Comparison of ENCODE assay signal across 7 cellular contexts in genomic region chr11:65706303-65706763, GRCh38. TPM values are rescaled to one million over a fixed set of nuclear protein-coding genes. Genes with fewer than 3 reads are reported as not detected.
DNase-seq lines count a peak whose midpoint lies in the region; ATAC-seq and TF ChIP-seq lines count a peak whose summit lies in the region.
"Not testable (repeated sequence)": the region's sequence is repeated elsewhere in the genome, so short reads cannot be mapped to it uniquely, and the experiment has no call there.

No MANE protein-coding gene starts in this region.

- H3K27ac Mint-ChIP-seq in T-helper 17 cell: not testable (repeated sequence)

- H3K4me3 ChIP-seq in esophagus squamous epithelium: peak overlapping the region in 1 of 4 donors; percentile 15
- not testable (repeated sequence) for H3K4me3 ChIP-seq in mesendoderm (ENCODE audit: low read length)

- H3K79me1 ChIP-seq in mesendoderm (ENCODE audit: low read length): not testable (repeated sequence)

- H2BK15ac ChIP-seq in mesendoderm (replicated peaks; ENCODE audit: low read depth): not testable (repeated sequence)

- not testable (repeated sequence) for H3K4me1 Mint-ChIP-seq in T-helper 17 cell

- DNase-seq in NCI-H2029 (lab: John Stamatoyannopoulos, UW) (peak; percentile 41), T-helper 17 cell (peak; percentile 40 to 63 (median 57)), mesendoderm (peak; percentile 69)
- peak; percentile 61 for DNase-seq in activated effector memory CD4-positive, alpha-beta T cell treated with Interleukin-2 at 50 U/mL for 16 hours
- DNase-seq in esophagus squamous epithelium (lab: John Stamatoyannopoulos, UW): not testable (repeated sequence)
- DNase-seq in stimulated activated CD4-positive, alpha-beta T cell treated with anti-CD3 and anti-CD28 coated beads, Interleukin-1b, Interleukin-23, amount 100 ng/mL, for 4 hours (ENCODE audit: low read depth in 2 of 2): peak; percentile 60 to 62

- not testable (repeated sequence) for H3K27me3 ChIP-seq in esophagus squamous epithelium; mesendoderm (ENCODE audit: insufficient read depth, low read length, poor library complexity)

- not testable (repeated sequence) for H3K36me3 ChIP-seq in esophagus squamous epithelium; mesendoderm (ENCODE audit: control insufficient read depth, insufficient read depth, low read length)

- intact Hi-C loops in esophagus squamous epithelium (cut with DNase I): not testable (repeated sequence)

- not testable (repeated sequence) for H3K4ac ChIP-seq in mesendoderm (ENCODE audit: low read depth, low read length)

- H3K9ac ChIP-seq in mesendoderm (ENCODE audit: low read length): not testable (repeated sequence)

- H3K18ac ChIP-seq in mesendoderm (ENCODE audit: low read length): not testable (repeated sequence)

- not testable (repeated sequence) for H4K5ac ChIP-seq in mesendoderm (ENCODE audit: low read length)

- not testable (repeated sequence) for TF ChIP-seq POLR2A in esophagus squamous epithelium (IDR thresholded peaks at IDR 0.05)

- H3K36me3 Mint-ChIP-seq in T-helper 17 cell (ENCODE audit: low read depth): not testable (repeated sequence)

- H3K27ac ChIP-seq in esophagus squamous epithelium; mesendoderm (ENCODE audit: low read depth, low read length): not testable (repeated sequence)

- peak; percentile 32 for ATAC-seq in T-helper 17 cell

- H3K4me1 ChIP-seq in esophagus squamous epithelium: peaks cover 5 to 15% (median 10%) of the 10 kb centered on the region in 3 donors
- H3K4me1 ChIP-seq in mesendoderm (ENCODE audit: control insufficient read depth, low read depth, low read length): not testable (repeated sequence)

- WGBS in esophagus squamous epithelium, 2 donors: 14 to 18% methylated on average over 7 to 14 of the region's 14 CpGs
- WGBS in mesendoderm (ENCODE audit: extremely low coverage, insufficient coverage, low lambda C conversion rate): no CpG with 5 or more reads among the region's 14 CpGs

- not testable (repeated sequence) for H3K4me3 Mint-ChIP-seq in T-helper 17 cell

- H2AK5ac ChIP-seq in mesendoderm (ENCODE audit: low read length): not testable (repeated sequence)

- H4K8ac ChIP-seq in mesendoderm (ENCODE audit: low read depth, low read length): not testable (repeated sequence)

- peak; percentile 55 for TF ChIP-seq CTCF in GM12873 (IDR thresholded peaks at IDR 0.05; ENCODE audit: insufficient read depth, low read depth, low read length, missing control alignments)
- TF ChIP-seq CTCF in esophagus squamous epithelium (IDR thresholded peaks at IDR 0.05): peak; percentile 50 to 82 (median 67)

- H3K9me3 ChIP-seq in T-helper 17 cell (ENCODE audit: control insufficient read depth, low read length, poor library complexity, severe bottlenecking); esophagus squamous epithelium: not testable (repeated sequence)

- H2BK5ac ChIP-seq in mesendoderm (ENCODE audit: low read length): not testable (repeated sequence)

- H2BK120ac ChIP-seq in mesendoderm (ENCODE audit: low read depth, low read length): not testable (repeated sequence)

- not testable (repeated sequence) for H3K23ac ChIP-seq in mesendoderm (ENCODE audit: low read length)

- H3K56ac ChIP-seq in mesendoderm (ENCODE audit: low read length): not testable (repeated sequence)

- not testable (repeated sequence) for H3K4me2 ChIP-seq in mesendoderm (ENCODE audit: low read length)

- H3K27me3 Mint-ChIP-seq in T-helper 17 cell: peaks cover 17% of the 10 kb centered on the region

- H3K79me2 ChIP-seq in mesendoderm (ENCODE audit: control insufficient read depth, insufficient read depth, low read length): not testable (repeated sequence)

RNA-seq across cellular contexts. Expression of gene KAT5, which starts 5.7 kb away (rescaled TPM):
- total RNA-seq in T-helper 17 cell (100 to 1,000 TPM; 120 to 123 TPM), esophagus squamous epithelium (10 to 100 TPM; 38.2 to 64.7 (median 51.1) TPM)
- 24.4 TPM for polyA plus RNA-seq in mesendoderm (2013, experiment 1 of 2)
- polyA plus RNA-seq in mesendoderm (2013, experiment 2 of 2): 25.0 TPM

RNA-seq across cellular contexts. Expression of gene RNASEH2C, which starts 14.3 kb away (rescaled TPM):
- total RNA-seq in T-helper 17 cell (10 to 100 TPM; 30.8 to 34.3 TPM), esophagus squamous epithelium (10 to 100 TPM; 39.9 to 59.5 (median 50.8) TPM)
- polyA plus RNA-seq in mesendoderm (2013, experiment 1 of 2): 38.3 TPM
- polyA plus RNA-seq in mesendoderm (2013, experiment 2 of 2): 40.3 TPM

RNA-seq across cellular contexts. Expression of gene RELA, which starts 43.6 kb away (rescaled TPM):
- total RNA-seq in T-helper 17 cell: 100 to 1,000 TPM; 302 to 378 TPM
- 10 to 100 TPM; 29.4 to 49.4 (median 47.5) TPM for total RNA-seq in esophagus squamous epithelium
- 19.9 TPM for polyA plus RNA-seq in mesendoderm (2013, experiment 1 of 2)
- polyA plus RNA-seq in mesendoderm (2013, experiment 2 of 2): 22.4 TPM

Comparison
In these comparisons a context has a peak if more than half of its experiments do, and no peak if none do; other contexts are left out.
1. RNA of gene RELA, which starts 43.6 kb away (total RNA-seq): 302 to 378 TPM in T-helper 17 cell; 29.4 to 49.4 TPM in esophagus squamous epithelium; every median in the first group is over 4 times any median in the second.